Comparison of ENCODE assay signal across 8 cellular contexts in the genomic region with DNA sequence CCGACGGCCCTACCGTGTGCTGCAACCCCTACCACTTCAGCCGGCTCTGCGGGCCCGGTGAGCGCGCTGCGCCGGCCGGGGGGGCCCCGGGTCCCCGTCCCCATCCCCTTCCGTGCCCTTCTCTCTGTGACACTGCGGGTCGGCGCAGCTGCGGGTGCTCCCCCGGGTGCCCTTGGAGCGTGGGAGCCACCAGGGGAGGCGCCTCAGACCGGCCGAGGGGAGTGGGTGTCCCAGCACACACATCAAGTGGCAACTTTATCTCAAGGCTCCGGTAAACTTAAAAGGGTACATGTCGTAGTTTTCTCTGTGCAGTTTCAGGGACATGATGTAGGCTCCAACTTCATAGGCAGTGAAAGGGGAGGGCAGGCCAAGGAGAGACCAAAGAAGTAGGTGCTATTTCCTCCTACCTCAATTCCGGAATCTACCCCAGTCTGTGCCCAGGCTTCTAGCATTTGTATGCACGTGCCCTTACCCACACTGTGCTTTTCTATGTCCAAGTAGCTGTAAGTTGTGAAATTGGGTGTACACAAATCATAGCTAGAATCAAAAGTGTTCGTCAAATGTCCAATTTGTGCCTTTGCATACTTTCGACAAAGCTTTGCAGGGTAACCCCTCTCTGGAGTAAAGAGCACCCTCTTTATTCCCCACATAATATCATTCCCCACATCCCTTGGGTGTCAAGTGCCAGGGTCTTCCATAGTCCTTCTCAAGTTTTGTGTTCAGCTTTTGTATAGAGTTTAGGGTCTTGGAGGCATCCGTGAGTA. TPM values are rescaled to one million over a fixed set of nuclear protein-coding genes. Genes with fewer than 3 reads are reported as not detected.
DNase-seq lines count a peak whose midpoint lies in the region; ATAC-seq and TF ChIP-seq lines count a peak whose summit lies in the region.

No MANE protein-coding gene starts in this region.

- H3K36me3 Mint-ChIP-seq in nephron (ENCODE audit: low read depth) = peaks cover 33% of the 10 kb centered on the region

- no peaks in the 10 kb centered on the region for H3K9me3 ChIP-seq in BLaER1 treated with 17β-estradiol and CSF1 and Interleukin-3, amounts not matched to agents 10 nM and 100 nM (replicated peaks in 1 of 11)
- H3K9me3 ChIP-seq in MG63 = no peaks in the 10 kb centered on the region

- no peaks in the 10 kb centered on the region for H3K9me3 Mint-ChIP-seq in nephron

- peak overlapping the region; percentile 60 to 93 (median 72) for H3K4me3 ChIP-seq in BLaER1 treated with 17β-estradiol and CSF1 and Interleukin-3, amounts not matched to agents 10 nM and 100 nM
- peak overlapping the region; percentile 75 for H3K4me3 ChIP-seq in MG63

- H3K27me3 Mint-ChIP-seq in nephron (ENCODE audit: low read depth) = no peaks in the 10 kb centered on the region

- peaks cover 23 to 46% (median 33%) of the 10 kb centered on the region in 10 experiments; a peak in 19 of 20 replicates for H3K4me1 ChIP-seq in BLaER1 treated with 17β-estradiol and CSF1 and Interleukin-3, amounts not matched to agents 10 nM and 100 nM

- peak overlapping the region; percentile 68 to 90 (median 84) for H3K9ac ChIP-seq in BLaER1 treated with 17β-estradiol and CSF1 and Interleukin-3, amounts not matched to agents 10 nM and 100 nM

- DNase-seq in MG63 (no peak), dermis blood vessel endothelial cell (peak; percentile 25), GM19238 (ENCODE audit: insufficient read length, low spot score) (no peak), omental fat pad (ENCODE audit: low spot score) (no peak), nucleus accumbens (lab: John Stamatoyannopoulos, UW) (no peak)

- H3K4me2 ChIP-seq in BLaER1 treated with 17β-estradiol and CSF1 and Interleukin-3, amounts not matched to agents 10 nM and 100 nM = peak overlapping the region; percentile 92 to 100 (median 99)

- H3K4me1 Mint-ChIP-seq in nephron = peaks cover 46% of the 10 kb centered on the region

- H3K27ac ChIP-seq in BLaER1 treated with 17β-estradiol and CSF1 and Interleukin-3, amounts not matched to agents 10 nM and 100 nM = peak overlapping the region in 8 of 11 experiments; percentile 80 to 96 (median 89); a peak in 14 of 22 replicates

- ATAC-seq in GM18511 (IDR thresholded peaks at IDR 0.05; ENCODE audit: unreplicated experiment) (no peak), omental fat pad (ENCODE audit: low FRiP score) (no peak)

- peaks cover 21 to 62% (median 51%) of the 10 kb centered on the region in 11 experiments for H3K27me3 ChIP-seq in BLaER1 treated with 17β-estradiol and CSF1 and Interleukin-3, amounts not matched to agents 10 nM and 100 nM
- H3K27me3 ChIP-seq in MG63 = no peaks in the 10 kb centered on the region

- TF ChIP-seq CTCF in nephron (IDR thresholded peaks at IDR 0.05; ENCODE audit: unreplicated experiment in 3 of 3) (no peak), omental fat pad (IDR thresholded peaks at IDR 0.05) (no peak)

- peak overlapping the region; percentile 97 for H3K27ac Mint-ChIP-seq in nephron

- peaks cover 0 to 18% (median 0%) of the 10 kb centered on the region in 11 experiments; a peak in 4 of 22 replicates for H3K36me3 ChIP-seq in BLaER1 treated with 17β-estradiol and CSF1 and Interleukin-3, amounts not matched to agents 10 nM and 100 nM
- peaks cover 43% of the 10 kb centered on the region for H3K36me3 ChIP-seq in MG63

- peak overlapping the region; percentile 93 to 98 (median 97) for H3K4me3 Mint-ChIP-seq in nephron

- H4K20me1 ChIP-seq in BLaER1 treated with 17β-estradiol and CSF1 and Interleukin-3, amounts not matched to agents 10 nM and 100 nM = peaks cover 9 to 66% (median 36%) of the 10 kb centered on the region in 11 experiments; a peak in 21 of 22 replicates

RNA-seq across cellular contexts. Expression of gene SMAD6, which starts 2.2 kb away (rescaled TPM):
- total RNA-seq in MG63 (2014; rRNA removed; shearing (Covaris generic); ENCODE audit: low replicate concordance) = 34.3 and 37.8 TPM in 2 replicates
- total RNA-seq in dermis blood vessel endothelial cell (10.1 and 11.9 TPM in 2 replicates), omental fat pad (10 to 100 TPM; 15.6 to 44.9 (median 23.8) TPM)
